ENCODE assay signal across 8 cellular contexts in genomic region chr2:10812362-10813084, GRCh38. TPM values are rescaled to one million over a fixed set of nuclear protein-coding genes. Genes with fewer than 3 reads are reported as not detected.
DNase-seq lines count a peak whose midpoint lies in the region; ATAC-seq and TF ChIP-seq lines count a peak whose summit lies in the region.

Gene PDIA6, minus strand, starts transcription at chr2:10812785. Its CDS starts 89 bp downstream, at chr2:10812696.

- DNase-seq in C1 segment of cervical spinal cord (lab: John Stamatoyannopoulos, UW): peak; percentile 66 to 95 (median 94)
- peak; percentile 95 for DNase-seq in NCI-H69 (lab: John Stamatoyannopoulos, UW)
- peak; percentile 96 for DNase-seq in activated CD4-positive, alpha-beta T cell treated with anti-CD3 and anti-CD28 coated beads, Interleukin-2, amount 10 ng/mL, durations not matched to agents 7 days and 5 days
- peak; percentile 98 for DNase-seq in coronary artery (ENCODE audit: low spot score)
- peak; percentile 99 for DNase-seq in left lobe of liver (ENCODE audit: low spot score)
- peak; percentile 96 for DNase-seq in stimulated activated CD4-positive, alpha-beta T cell treated with anti-CD3 and anti-CD28 coated beads, Interleukin-2, amount 100 ng/mL, for 24 hours

- peaks cover 19% of the 10 kb centered on the region for H3K36me3 Mint-ChIP-seq in activated CD4-positive, alpha-beta T cell treated with anti-CD3 and anti-CD28 coated beads, Interleukin-2, amount 10 ng/mL, durations not matched to agents 7 days and 5 days (ENCODE audit: low read depth)

- H3K4me1 Mint-ChIP-seq in activated CD4-positive, alpha-beta T cell treated with anti-CD3 and anti-CD28 coated beads, Interleukin-2, amount 10 ng/mL, durations not matched to agents 7 days and 5 days: peaks cover 35% of the 10 kb centered on the region

- H3K9me3 Mint-ChIP-seq in activated CD4-positive, alpha-beta T cell treated with anti-CD3 and anti-CD28 coated beads, Interleukin-2, amount 10 ng/mL, durations not matched to agents 7 days and 5 days: no peaks in the 10 kb centered on the region

- H3K27ac Mint-ChIP-seq in activated CD4-positive, alpha-beta T cell treated with anti-CD3 and anti-CD28 coated beads, Interleukin-2, amount 10 ng/mL, durations not matched to agents 7 days and 5 days: peak within 1 kb of the TSS; percentile 96

- CTCF ChIA-PET in activated CD4-positive, alpha-beta T cell treated with anti-CD3 and anti-CD28 coated beads, Interleukin-2, amount 10 ng/mL, durations not matched to agents 7 days and 5 days (lab: Charles Lee): interaction anchor here (0.6 to 1.4 kb wide), 4 partner anchors 10 to 320 kb away, joined by 3 to 4 read pairs (median 3); a partner anchor contains a TSS

- peaks cover 9% of the 10 kb centered on the region for H3K27me3 Mint-ChIP-seq in activated CD4-positive, alpha-beta T cell treated with anti-CD3 and anti-CD28 coated beads, Interleukin-2, amount 10 ng/mL, durations not matched to agents 7 days and 5 days

- POLR2A ChIA-PET in activated CD4-positive, alpha-beta T cell treated with anti-CD3 and anti-CD28 coated beads, Interleukin-2, amount 10 ng/mL, durations not matched to agents 7 days and 5 days (lab: Charles Lee): no interaction called here

- TF ChIP-seq CTCF in coronary artery (IDR thresholded peaks at IDR 0.05): no peak

- peak within 1 kb of the TSS; percentile 91 for H3K4me3 Mint-ChIP-seq in activated CD4-positive, alpha-beta T cell treated with anti-CD3 and anti-CD28 coated beads, Interleukin-2, amount 10 ng/mL, durations not matched to agents 7 days and 5 days

- peak; percentile 90 for ATAC-seq in GM19372 (IDR thresholded peaks at IDR 0.05; ENCODE audit: low read depth, unreplicated experiment)
- ATAC-seq in HG03521 (IDR thresholded peaks at IDR 0.05; ENCODE audit: unreplicated experiment): peak; percentile 95
- ATAC-seq in left lobe of liver: peak; percentile 95

- H3K27ac ChIP-seq in coronary artery: peak within 1 kb of the TSS; percentile 91 to 95

- peak within 1 kb of the TSS; percentile 98 for H3K4me3 ChIP-seq in coronary artery

RNA-seq across cellular contexts. Expression of gene PDIA6, which starts in this region (rescaled TPM):
- 100 to 1,000 TPM; 127 to 136 TPM for total RNA-seq in activated CD4-positive, alpha-beta T cell treated with anti-CD3 and anti-CD28 coated beads, Interleukin-2, amount 10 ng/mL, durations not matched to agents 7 days and 5 days
- total RNA-seq in left lobe of liver: 225 TPM

Comparison
In these comparisons a context has a peak if more than half of its experiments do, and no peak if none do; other contexts are left out.
1. Peak in every context shown above with its lines: DNase-seq, ATAC-seq, H3K4me3 ChIP-seq and H3K27ac ChIP-seq.